In the genomic region with DNA sequence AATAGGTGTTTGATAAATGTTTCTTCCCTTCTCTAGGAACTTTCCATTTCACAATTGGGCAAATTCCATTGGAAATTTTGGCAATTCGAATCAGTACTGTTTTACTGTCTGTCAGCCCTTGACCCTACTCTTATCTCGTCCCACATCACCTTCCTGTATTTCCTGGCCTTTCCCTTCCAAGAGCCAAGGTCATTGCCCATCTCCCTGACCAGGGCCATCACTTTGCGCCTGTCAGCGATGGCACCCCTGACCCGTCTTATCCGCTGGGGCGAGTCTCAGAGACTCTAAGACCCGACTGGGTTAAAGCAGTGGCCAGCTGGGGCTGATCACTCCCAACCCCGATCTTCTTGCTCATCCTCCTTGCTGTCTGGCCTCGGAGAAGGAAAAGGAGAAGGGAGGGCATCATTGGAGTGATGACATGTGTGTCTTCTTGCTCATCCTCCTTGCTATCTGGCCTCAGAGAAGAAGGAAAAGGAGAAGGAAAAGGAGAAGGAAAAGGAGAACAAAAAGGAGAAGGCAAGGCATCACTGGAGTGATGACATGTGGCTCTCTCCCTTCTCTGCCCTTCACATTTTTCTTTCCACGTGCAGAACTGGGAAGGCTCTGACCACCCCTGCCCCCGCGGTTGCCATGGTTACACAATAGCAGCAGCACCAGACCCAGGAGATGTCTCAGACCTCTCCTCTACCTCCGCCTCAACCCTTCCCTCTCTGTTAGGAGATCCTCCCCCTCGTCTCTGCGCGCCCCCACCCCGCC, we compare ENCODE assay signal across 10 cellular contexts. TPM values are rescaled to one million over a fixed set of nuclear protein-coding genes. Genes with fewer than 3 reads are reported as not detected.
DNase-seq lines count a peak whose midpoint lies in the region; ATAC-seq and TF ChIP-seq lines count a peak whose summit lies in the region.
"Had no signal": no experiment of that assay in that cellular context is flagged by ENCODE, and none has a peak within 500 bp of the region (broad histone marks: within the 10 kb centered on the region; RNA-seq: fewer than 3 reads in every experiment).

No MANE protein-coding gene starts in this region.

- peak overlapping the region; percentile 83 for H3K27ac Mint-ChIP-seq in type B pancreatic cell
- no peak overlapping the region for H3K27ac Mint-ChIP-seq in activated CD4-positive, alpha-beta T cell treated with anti-CD3 and anti-CD28 coated beads for 36 hours
- no peak overlapping the region for H3K27ac Mint-ChIP-seq in CD4-positive, alpha-beta T cell

- H3K27me3 ChIP-seq in lower lobe of right lung (ENCODE audit: low read depth) = peaks cover 15% of the 10 kb centered on the region
- H3K27me3 ChIP-seq in CD4-positive, alpha-beta T cell (ENCODE audit: control insufficient read depth, insufficient read depth, low read length) = peaks cover 14% of the 10 kb centered on the region

- POLR2A ChIA-PET in activated CD4-positive, alpha-beta T cell treated with anti-CD3 and anti-CD28 coated beads for 36 hours (lab: Charles Lee) = no interaction called here
- POLR2A ChIA-PET in CD4-positive, alpha-beta T cell (lab: Charles Lee) = no interaction called here

- peak overlapping the region; percentile 91 for H3K4me3 Mint-ChIP-seq in type B pancreatic cell
- H3K4me3 Mint-ChIP-seq in activated CD4-positive, alpha-beta T cell treated with anti-CD3 and anti-CD28 coated beads for 36 hours = no peak overlapping the region
- H3K4me3 Mint-ChIP-seq in CD4-positive, alpha-beta T cell = no peak overlapping the region

- peaks cover 23% of the 10 kb centered on the region for H3K36me3 Mint-ChIP-seq in type B pancreatic cell
- H3K36me3 Mint-ChIP-seq in activated CD4-positive, alpha-beta T cell treated with anti-CD3 and anti-CD28 coated beads for 36 hours (ENCODE audit: low read depth) = no peaks in the 10 kb centered on the region
- H3K36me3 Mint-ChIP-seq in CD4-positive, alpha-beta T cell (ENCODE audit: low read depth) = no peaks in the 10 kb centered on the region

- peaks cover 29% of the 10 kb centered on the region for H3K27me3 Mint-ChIP-seq in type B pancreatic cell
- H3K27me3 Mint-ChIP-seq in activated CD4-positive, alpha-beta T cell treated with anti-CD3 and anti-CD28 coated beads for 36 hours = peaks cover 32% of the 10 kb centered on the region
- peaks cover 31% of the 10 kb centered on the region for H3K27me3 Mint-ChIP-seq in CD4-positive, alpha-beta T cell

- H3K36me3 ChIP-seq in lower lobe of right lung = no peaks in the 10 kb centered on the region

- no peaks in the 10 kb centered on the region for H3K4me1 ChIP-seq in lower lobe of right lung

- H3K9me3 Mint-ChIP-seq in type B pancreatic cell = no peaks in the 10 kb centered on the region
- H3K9me3 Mint-ChIP-seq in activated CD4-positive, alpha-beta T cell treated with anti-CD3 and anti-CD28 coated beads for 36 hours (ENCODE audit: low read depth) = peaks cover 3% of the 10 kb centered on the region
- H3K9me3 Mint-ChIP-seq in CD4-positive, alpha-beta T cell = peaks cover 3% of the 10 kb centered on the region

- H3K4me1 Mint-ChIP-seq in type B pancreatic cell (ENCODE audit: unreplicated experiment) = peaks cover 18% of the 10 kb centered on the region
- no peaks in the 10 kb centered on the region for H3K4me1 Mint-ChIP-seq in activated CD4-positive, alpha-beta T cell treated with anti-CD3 and anti-CD28 coated beads for 36 hours
- H3K4me1 Mint-ChIP-seq in CD4-positive, alpha-beta T cell (ENCODE audit: low read depth) = no peaks in the 10 kb centered on the region

- H3K9me3 ChIP-seq in lower lobe of right lung = no peaks in the 10 kb centered on the region
- no peaks in the 10 kb centered on the region for H3K9me3 ChIP-seq in CD4-positive, alpha-beta T cell (ENCODE audit: control insufficient read depth, low read length)

- peak overlapping the region; percentile 82 for H3K4me3 ChIP-seq in coronary artery
- H3K4me3 ChIP-seq in lower lobe of right lung = peak overlapping the region; percentile 56

- intact Hi-C loops in lower lobe of right lung (cut with DNase I) = no loop called here
- intact Hi-C loops in activated CD4-positive, alpha-beta T cell treated with anti-CD3 and anti-CD28 coated beads for 36 hours (cut with DNase I, micrococcal nuclease) = loop anchor here in 1 of 2 experiments (10.0 kb wide), 1 partner anchor 370 kb away; no protein-coding TSS in a partner anchor
- intact Hi-C loops in CD4-positive, alpha-beta T cell (cut with DNase I, micrococcal nuclease) = no loop called here

- H3K27ac ChIP-seq in coronary artery = peak overlapping the region; percentile 83 to 90
- H3K27ac ChIP-seq in lower lobe of right lung = peak overlapping the region; percentile 62
- no peak overlapping the region for H3K27ac ChIP-seq in CD4-positive, alpha-beta T cell (ENCODE audit: low read depth, low read length)
- H3K27ac ChIP-seq: epithelial cell of prostate had no signal

- peak; percentile 33 for DNase-seq in DMS79 treated with DMSO at 0.1 percent for 48 hours (lab: John Stamatoyannopoulos, UW)
- DNase-seq in DMS79 (lab: John Stamatoyannopoulos, UW) = no peak
- no peak for DNase-seq in coronary artery (ENCODE audit: low spot score)
- DNase-seq in lower lobe of right lung = peak; percentile 43
- DNase-seq in type B pancreatic cell (ENCODE audit: extremely low spot score, unreplicated experiment) = peak; percentile 71
- DNase-seq in left lobe of liver (ENCODE audit: low spot score) = no peak
- no peak for DNase-seq in activated CD4-positive, alpha-beta T cell treated with anti-CD3 and anti-CD28 coated beads for 36 hours
- no peak for DNase-seq in CD4-positive, alpha-beta T cell

- CTCF ChIA-PET in activated CD4-positive, alpha-beta T cell treated with anti-CD3 and anti-CD28 coated beads for 36 hours (lab: Charles Lee) = no interaction called here
- CTCF ChIA-PET in CD4-positive, alpha-beta T cell (lab: Charles Lee) = no interaction called here

- TF ChIP-seq CTCF in coronary artery (IDR thresholded peaks at IDR 0.05) = no peak
- TF ChIP-seq CTCF in lower lobe of right lung (IDR thresholded peaks at IDR 0.05) = no peak
- no peak for TF ChIP-seq CTCF in type B pancreatic cell (conservative IDR thresholded peaks at IDR 0.05)
- TF ChIP-seq CTCF in CD4-positive, alpha-beta T cell (IDR thresholded peaks at IDR 0.05) = no peak

- peak in 1 of 2 donors; percentile 9 for ATAC-seq in lower lobe of right lung
- ATAC-seq in left lobe of liver = no peak
- no peak for ATAC-seq in activated CD4-positive, alpha-beta T cell treated with anti-CD3 and anti-CD28 coated beads for 36 hours
- ATAC-seq in CD4-positive, alpha-beta T cell (ENCODE audit: poor library complexity) = no peak
- ATAC-seq: HCT116 had no signal

RNA-seq across cellular contexts. Expression of a gene that starts 2.1 kb away (rescaled TPM):
- 8.0 TPM for total RNA-seq in lower lobe of right lung
- 52.9 and 87.6 TPM in 2 replicates for total RNA-seq in type B pancreatic cell (ENCODE audit: low replicate concordance)
- total RNA-seq in left lobe of liver = 0.25 TPM
- total RNA-seq in activated CD4-positive, alpha-beta T cell treated with anti-CD3 and anti-CD28 coated beads for 36 hours = not detected
- not detected for total RNA-seq in CD4-positive, alpha-beta T cell

Comparison
In these comparisons a context has a peak if more than half of its experiments do, and no peak if none do; other contexts are left out.
1. DNase-seq: peak in DMS79 treated with DMSO at 0.1 percent for 48 hours (single experiment), lower lobe of right lung (single experiment) and type B pancreatic cell (single experiment); none in DMS79 (single experiment), coronary artery (single experiment), left lobe of liver (single experiment), activated CD4-positive, alpha-beta T cell treated with anti-CD3 and anti-CD28 coated beads for 36 hours (single experiment) and CD4-positive, alpha-beta T cell (0 of 10).